17 cellular contexts compared by ENCODE assay signal in genomic region chr5:97118623-97119022, GRCh38. TPM values are rescaled to one million over a fixed set of nuclear protein-coding genes. Genes with fewer than 3 reads are reported as not detected.
A peak's percentile ranks its signal among the peaks of the same experiment; 100 is the strongest.
DNase-seq lines count a peak whose midpoint lies in the region; ATAC-seq and TF ChIP-seq lines count a peak whose summit lies in the region.
"Had no signal": no experiment of that assay in that cellular context is flagged by ENCODE, and none has a peak within 500 bp of the region (broad histone marks: within the 10 kb centered on the region; RNA-seq: fewer than 3 reads in every experiment).

No MANE protein-coding gene starts in this region.

- peak overlapping the region in 7 of 11 experiments; percentile 21 to 76 (median 70); a peak in 13 of 22 replicates for H3K27ac ChIP-seq in BLaER1 treated with 17β-estradiol and CSF1 and Interleukin-3, amounts not matched to agents 10 nM and 100 nM
- H3K27ac ChIP-seq in OCI-LY7 (ENCODE audit: low read depth, low read length, poor library complexity, severe bottlenecking): peak overlapping the region; percentile 26
- H3K27ac ChIP-seq: A549, gastroesophageal sphincter, thoracic aorta had no signal

- H3K9ac ChIP-seq in BLaER1 treated with 17β-estradiol and CSF1 and Interleukin-3, amounts not matched to agents 10 nM and 100 nM: peak overlapping the region in 3 of 11 experiments; percentile 11 to 37 (median 14); a peak in 2 of 22 replicates

- no peak for TF ChIP-seq POLR2A in lower leg skin (IDR thresholded peaks at IDR 0.05)

- H3K79me2 ChIP-seq in OCI-LY7 (ENCODE audit: insufficient read depth, low read depth, low read length): no peaks in the 10 kb centered on the region

- H3K4me3 Mint-ChIP-seq in activated CD4-positive, alpha-beta T cell treated with anti-CD3 and anti-CD28 coated beads, Interleukin-2, amount 10 ng/mL, durations not matched to agents 24 days and 14 days: no peak overlapping the region
- H3K4me3 Mint-ChIP-seq: neural crest cell had no signal

- CTCF ChIA-PET in OCI-LY7 (lab: Charles Lee; ENCODE audit: unreplicated experiment): interaction anchor here (1.0 kb wide), 1 partner anchor 24 kb away, joined by 5 read pairs; the partner anchor contains the start of gene LIX1

- H3K36me3 Mint-ChIP-seq in activated CD4-positive, alpha-beta T cell treated with anti-CD3 and anti-CD28 coated beads, Interleukin-2, amount 10 ng/mL, durations not matched to agents 24 days and 14 days (ENCODE audit: low read depth): no peaks in the 10 kb centered on the region

- no peaks in the 10 kb centered on the region for H4K20me1 ChIP-seq in BLaER1 treated with 17β-estradiol and CSF1 and Interleukin-3, amounts not matched to agents 10 nM and 100 nM
- no peaks in the 10 kb centered on the region for H4K20me1 ChIP-seq in OCI-LY7 (ENCODE audit: insufficient read depth, low read length)

- H3K9me2 ChIP-seq in OCI-LY7 (ENCODE audit: insufficient read depth, low read length): no peaks in the 10 kb centered on the region

- TF ChIP-seq CTCF in OCI-LY7 (conservative IDR thresholded peaks at IDR 0.05; ENCODE audit: low read length) (no peak), lower leg skin (IDR thresholded peaks at IDR 0.05) (no peak)

- POLR2A ChIA-PET in OCI-LY7 (lab: Charles Lee): interaction anchor here (0.5 to 1.0 kb wide), 5 partner anchors 11 to 313 kb away, joined by 3 to 6 read pairs (median 3); no protein-coding TSS in a partner anchor

- no peaks in the 10 kb centered on the region for H3K9me3 Mint-ChIP-seq in activated CD4-positive, alpha-beta T cell treated with anti-CD3 and anti-CD28 coated beads, Interleukin-2, amount 10 ng/mL, durations not matched to agents 24 days and 14 days
- H3K9me3 Mint-ChIP-seq: neural crest cell had no signal

- H3K4me1 ChIP-seq in BLaER1 treated with 17β-estradiol and CSF1 and Interleukin-3, amounts not matched to agents 10 nM and 100 nM: peaks cover 13 to 22% (median 19%) of the 10 kb centered on the region in 10 experiments
- peaks cover 12% of the 10 kb centered on the region for H3K4me1 ChIP-seq in OCI-LY7 (ENCODE audit: insufficient read depth, low read length, poor library complexity, severe bottlenecking)
- H3K4me1 ChIP-seq: A549, gastroesophageal sphincter had no signal

- intact Hi-C loops in OCI-LY7 (cut with micrococcal nuclease; ENCODE audit: unreplicated experiment) (no loop called here), lower leg skin (cut with DNase I; ENCODE audit: low total_unique reads) (no loop called here)
- intact Hi-C loops in activated CD4-positive, alpha-beta T cell treated with anti-CD3 and anti-CD28 coated beads, Interleukin-2, amount 10 ng/mL, durations not matched to agents 24 days and 14 days (cut with micrococcal nuclease): no loop called here

- H3K9me3 ChIP-seq in BLaER1 treated with 17β-estradiol and CSF1 and Interleukin-3, amounts not matched to agents 10 nM and 100 nM (replicated peaks in 1 of 11): no peaks in the 10 kb centered on the region
- H3K9me3 ChIP-seq in OCI-LY7 (ENCODE audit: low read length): no peaks in the 10 kb centered on the region
- H3K9me3 ChIP-seq: A549, gastroesophageal sphincter, thoracic aorta had no signal

- peak; percentile 83 for ATAC-seq in GM19395 (IDR thresholded peaks at IDR 0.05; ENCODE audit: unreplicated experiment)
- peak; percentile 77 for ATAC-seq in HG03175 (IDR thresholded peaks at IDR 0.05; ENCODE audit: unreplicated experiment)
- no peak for ATAC-seq in HG02588 (IDR thresholded peaks at IDR 0.05; ENCODE audit: unreplicated experiment)
- ATAC-seq: A549, gastroesophageal sphincter, SK-N-SH treated with all-trans-retinoic acid at 6 μM for 48 hours had no signal

- no TSS peak for BruUV-seq in OCI-LY7 (replicated peaks; lab: Mats Ljungman, UMichigan)

- H3K27me3 ChIP-seq in BLaER1 treated with 17β-estradiol and CSF1 and Interleukin-3, amounts not matched to agents 10 nM and 100 nM: no peaks in the 10 kb centered on the region
- H3K27me3 ChIP-seq: gastroesophageal sphincter had no signal

- no peak overlapping the region for H3K27ac Mint-ChIP-seq in activated CD4-positive, alpha-beta T cell treated with anti-CD3 and anti-CD28 coated beads, Interleukin-2, amount 10 ng/mL, durations not matched to agents 24 days and 14 days

- H3K4me3 ChIP-seq in BLaER1 treated with 17β-estradiol and CSF1 and Interleukin-3, amounts not matched to agents 10 nM and 100 nM: no peak overlapping the region
- H3K4me3 ChIP-seq in OCI-LY7 (ENCODE audit: low read depth, low read length, poor library complexity, severe bottlenecking): peak overlapping the region; percentile 14
- no peak overlapping the region for H3K4me3 ChIP-seq in lower leg skin (ENCODE audit: low read depth, poor library complexity, severe bottlenecking)
- H3K4me3 ChIP-seq: A549, gastroesophageal sphincter, lung, thoracic aorta had no signal

- peak; percentile 38 for DNase-seq in OCI-LY7 (ENCODE audit: low spot score)
- DNase-seq in COLO668 (lab: John Stamatoyannopoulos, UW; ENCODE audit: unreplicated experiment): no peak
- no peak for DNase-seq in activated CD4-positive, alpha-beta T cell treated with anti-CD3 and anti-CD28 coated beads, Interleukin-2, amount 10 ng/mL, durations not matched to agents 24 days and 14 days
- no peak for DNase-seq in lower leg skin (ENCODE audit: low spot score in 2 of 2)
- DNase-seq: activated gamma-delta T cell, IMR-90, NCI-H446 had no signal

- peak overlapping the region; percentile 77; the same call in 1 of the 2 replicates for H2AFZ ChIP-seq in OCI-LY7 (ENCODE audit: low read length)

- peaks cover 17% of the 10 kb centered on the region for H3K27me3 Mint-ChIP-seq in activated CD4-positive, alpha-beta T cell treated with anti-CD3 and anti-CD28 coated beads, Interleukin-2, amount 10 ng/mL, durations not matched to agents 24 days and 14 days

- H3K4me1 Mint-ChIP-seq in activated CD4-positive, alpha-beta T cell treated with anti-CD3 and anti-CD28 coated beads, Interleukin-2, amount 10 ng/mL, durations not matched to agents 24 days and 14 days: no peaks in the 10 kb centered on the region

- H3K36me3 ChIP-seq in BLaER1 treated with 17β-estradiol and CSF1 and Interleukin-3, amounts not matched to agents 10 nM and 100 nM: no peaks in the 10 kb centered on the region
- no peaks in the 10 kb centered on the region for H3K36me3 ChIP-seq in OCI-LY7 (ENCODE audit: insufficient read depth, low read length)
- H3K36me3 ChIP-seq: gastroesophageal sphincter, thoracic aorta had no signal

- peak overlapping the region; percentile 39 to 73 (median 64) for H3K4me2 ChIP-seq in BLaER1 treated with 17β-estradiol and CSF1 and Interleukin-3, amounts not matched to agents 10 nM and 100 nM
- peak overlapping the region; percentile 54 for H3K4me2 ChIP-seq in OCI-LY7 (ENCODE audit: low read length)
- H3K4me2 ChIP-seq: A549 had no signal

RNA-seq across cellular contexts. Expression of gene LIX1, which starts 23.8 kb away (rescaled TPM):
- total RNA-seq in OCI-LY7 (2014; rRNA removed; shearing (Covaris generic)): 0.18 and 0.44 TPM in 2 replicates
- total RNA-seq in OCI-LY7 (2022): not detected in 2 replicates
- not detected in 2 replicates for total RNA-seq in activated CD4-positive, alpha-beta T cell treated with anti-CD3 and anti-CD28 coated beads, Interleukin-2, amount 10 ng/mL, durations not matched to agents 24 days and 14 days
- under 1 TPM in 1 of 4 donors, not detected in 3; 0.19 TPM for total RNA-seq in lower leg skin
- total RNA-seq: IMR-90, thoracic aorta had no signal
